Comparison of ENCODE assay signal across 10 cellular contexts in genomic region chr1:153520137-153520691, GRCh38. TPM values are rescaled to one million over a fixed set of nuclear protein-coding genes. Genes with fewer than 3 reads are reported as not detected.
DNase-seq lines count a peak whose midpoint lies in the region; ATAC-seq and TF ChIP-seq lines count a peak whose summit lies in the region.
"Not testable (repeated sequence)": the region's sequence is repeated elsewhere in the genome, so short reads cannot be mapped to it uniquely, and the experiment has no call there.
"Had no signal": no experiment of that assay in that cellular context is flagged by ENCODE, and none has a peak within 500 bp of the region (broad histone marks: within the 10 kb centered on the region; RNA-seq: fewer than 3 reads in every experiment).

No MANE protein-coding gene starts in this region.

- not testable (repeated sequence) for H3K36me3 Mint-ChIP-seq in GM23338 (ENCODE audit: low read depth); stimulated activated memory B cell treated with anti-CD40 and anti-IgM and Interleukin-4, amounts not matched to agents 10 μg/mL and 1 μg/mL and 100 μg/mL, for 72 hours

- peaks cover 44% of the 10 kb centered on the region for H3K27me3 ChIP-seq in GM23338 (ENCODE audit: insufficient read depth)
- not testable (repeated sequence) for H3K27me3 ChIP-seq in Peyer's patch; body of pancreas; mucosa of rectum (ENCODE audit: control insufficient read depth in 2 of 2, insufficient read depth in 2 of 2, low read length in 2 of 2)

- TF ChIP-seq POLR2A in Peyer's patch (IDR thresholded peaks at IDR 0.05) = peak in 1 of 2 donors; percentile 20
- not testable (repeated sequence) for TF ChIP-seq POLR2A in body of pancreas (IDR thresholded peaks at IDR 0.05)

- DNase-seq in GM23338 (ENCODE audit: low spot score) = peak; percentile 51
- DNase-seq in Peyer's patch = peak in 2 of 3 donors; percentile 80 to 87
- peak; percentile 59 to 81 (median 71) for DNase-seq in body of pancreas
- peak; percentile 81 to 85 for DNase-seq in left colon

- not testable (repeated sequence) for H4K20me1 ChIP-seq in GM23338 (replicated peaks; ENCODE audit: insufficient read depth)

- peaks cover 25% of the 10 kb centered on the region for H3K4me1 Mint-ChIP-seq in GM23338
- peaks cover 14% of the 10 kb centered on the region for H3K4me1 Mint-ChIP-seq in stimulated activated memory B cell treated with anti-CD40 and anti-IgM and Interleukin-4, amounts not matched to agents 10 μg/mL and 1 μg/mL and 100 μg/mL, for 72 hours

- TF ChIP-seq CTCF in GM23338 (conservative IDR thresholded peaks at IDR 0.05; ENCODE audit: low read depth in 2 of 2); Peyer's patch (IDR thresholded peaks at IDR 0.05); body of pancreas (IDR thresholded peaks at IDR 0.05): not testable (repeated sequence)

- not testable (repeated sequence) for H3K9me3 ChIP-seq in Peyer's patch; body of pancreas; mucosa of rectum (ENCODE audit: control insufficient read depth in 2 of 2, low read length in 2 of 2)

- not testable (repeated sequence) for H3F3A ChIP-seq in GM23338 (replicated peaks; ENCODE audit: low read depth)

- peak overlapping the region in 1 of 2 donors; percentile 28 for H3K9ac ChIP-seq in mucosa of rectum (ENCODE audit: low read depth in 1 of 2, low read length in 2 of 2)

- H3K4me3 ChIP-seq in GM23338, body of pancreas: not testable (repeated sequence)
- peak overlapping the region in 1 of 4 donors; percentile 19 for H3K4me3 ChIP-seq in Peyer's patch
- peak overlapping the region; percentile 22 to 37 for H3K4me3 ChIP-seq in mucosa of rectum (ENCODE audit: low read length in 2 of 2)

- not testable (repeated sequence) for H3K27ac Mint-ChIP-seq in GM23338
- peak overlapping the region; percentile 23 for H3K27ac Mint-ChIP-seq in stimulated activated memory B cell treated with anti-CD40 and anti-IgM and Interleukin-4, amounts not matched to agents 10 μg/mL and 1 μg/mL and 100 μg/mL, for 72 hours

- not testable (repeated sequence) for H3K27ac ChIP-seq in GM23338 (ENCODE audit: low read depth)
- H3K27ac ChIP-seq in Peyer's patch (peak overlapping the region in 3 of 4 donors; percentile 51 to 64 (median 58)), body of pancreas (peak overlapping the region in 3 of 4 donors; percentile 60 to 69 (median 64)), mucosa of rectum (ENCODE audit: low read depth in 2 of 2, low read length in 2 of 2) (peak overlapping the region; percentile 50 to 65)

- not testable (repeated sequence) for H3K9me2 ChIP-seq in GM23338 (ENCODE audit: insufficient read depth)

- H3K4me1 ChIP-seq in GM23338 (ENCODE audit: insufficient read depth) = peaks cover 13% of the 10 kb centered on the region; the same call in 1 of the 2 replicates
- H3K4me1 ChIP-seq in Peyer's patch = peaks cover 0 to 19% (median 0%) of the 10 kb centered on the region in 4 donors
- H3K4me1 ChIP-seq in body of pancreas = not testable (repeated sequence)
- H3K4me1 ChIP-seq in mucosa of rectum (ENCODE audit: control insufficient read depth in 2 of 2, insufficient read depth in 2 of 2, low read length in 2 of 2) = peaks cover 17 to 21% of the 10 kb centered on the region in 2 donors

- intact Hi-C loops in body of pancreas (cut with DNase I); left colon (cut with DNase I, micrococcal nuclease): not testable (repeated sequence)

- H3K4me3 Mint-ChIP-seq in GM23338; stimulated activated memory B cell treated with anti-CD40 and anti-IgM and Interleukin-4, amounts not matched to agents 10 μg/mL and 1 μg/mL and 100 μg/mL, for 72 hours: not testable (repeated sequence)

- H3K9me3 Mint-ChIP-seq in GM23338 = peaks cover 10% of the 10 kb centered on the region; the same call in 1 of the 3 replicates
- not testable (repeated sequence) for H3K9me3 Mint-ChIP-seq in stimulated activated memory B cell treated with anti-CD40 and anti-IgM and Interleukin-4, amounts not matched to agents 10 μg/mL and 1 μg/mL and 100 μg/mL, for 72 hours

- H3K79me2 ChIP-seq in GM23338 (replicated peaks; ENCODE audit: insufficient read depth) = not testable (repeated sequence)

- ATAC-seq in GM23338 = peak; percentile 20; the same call in 2 of the 3 replicates
- peak; percentile 75 for ATAC-seq in body of pancreas
- ATAC-seq in left colon = peak; percentile 38
- ATAC-seq in stimulated activated memory B cell treated with anti-CD40 and anti-IgM and Interleukin-4, amounts not matched to agents 10 μg/mL and 1 μg/mL and 100 μg/mL, for 72 hours = not testable (repeated sequence)

- not testable (repeated sequence) for H3K36me3 ChIP-seq in GM23338 (ENCODE audit: insufficient read depth); Peyer's patch; body of pancreas (replicated peaks in 1 of 2; ENCODE audit: insufficient read depth in 1 of 2, low read depth in 2 of 2); mucosa of rectum (ENCODE audit: control insufficient read depth in 2 of 2, insufficient read depth in 2 of 2, low read length in 2 of 2)

- WGBS in body of pancreas, 2 donors = 50 to 53% methylated on average over 5 of the region's 5 CpGs

- not testable (repeated sequence) for H2AFZ ChIP-seq in GM23338

- peaks cover 23% of the 10 kb centered on the region for H3K27me3 Mint-ChIP-seq in GM23338 (ENCODE audit: insufficient read depth, low read depth, poor library complexity)
- not testable (repeated sequence) for H3K27me3 Mint-ChIP-seq in stimulated activated memory B cell treated with anti-CD40 and anti-IgM and Interleukin-4, amounts not matched to agents 10 μg/mL and 1 μg/mL and 100 μg/mL, for 72 hours

- 0 out of 2 replicates have a peak overlapping the region, but pooled peaks have one; percentile 50 for H3K4me2 ChIP-seq in GM23338

RNA-seq across cellular contexts. Expression of gene S100A6, which starts 15.6 kb away (rescaled TPM):
- total RNA-seq in GM23338 (2014; rRNA removed; shearing (Covaris generic)) = 7.3 and 9.4 TPM in 2 replicates
- polyA plus RNA-seq in GM23338 (2016; fragmentation: Nextera tagmentation; extraction: Ambion mirVana) = 77.5 and 98.0 TPM in 2 replicates
- 100 to 1,000 TPM; 321 to 366 (median 334) TPM for total RNA-seq in Peyer's patch
- total RNA-seq in body of pancreas = 10 to 100 TPM; 54.7 to 58.9 TPM
- 1,000 to 10,000 TPM; 2,086 to 2,115 TPM for total RNA-seq in left colon
- total RNA-seq: H9 had no signal

RNA-seq across cellular contexts. Expression of gene S100A5, which starts 20.5 kb away (rescaled TPM):
- total RNA-seq in GM23338 (2014; rRNA removed; shearing (Covaris generic)) = not detected in 2 replicates
- polyA plus RNA-seq in GM23338 (2016; fragmentation: Nextera tagmentation; extraction: Ambion mirVana) = 0.47 TPM in 1 of 2 replicates, not detected in the other
- not detected for total RNA-seq in Peyer's patch
- total RNA-seq in body of pancreas = not detected
- total RNA-seq in left colon = not detected
- total RNA-seq: H9, IMR-90, SJSA1 had no signal

RNA-seq across cellular contexts. Expression of gene S100A4, which starts 25.4 kb away (rescaled TPM):
- 8.2 and 14.2 TPM in 2 replicates for total RNA-seq in GM23338 (2014; rRNA removed; shearing (Covaris generic))
- 34.6 and 36.0 TPM in 2 replicates for polyA plus RNA-seq in GM23338 (2016; fragmentation: Nextera tagmentation; extraction: Ambion mirVana)
- total RNA-seq in Peyer's patch (100 to 1,000 TPM in 1 of 4 donors, 10 to 100 TPM in 3; 38.2 to 435 (median 53.6) TPM), body of pancreas (10 to 100 TPM; 49.5 to 81.7 TPM), left colon (10 to 100 TPM; 36.1 to 79.4 TPM)

RNA-seq across cellular contexts. Expression of gene S100A3, which starts 28.8 kb away (rescaled TPM):
- not detected in 2 replicates for total RNA-seq in GM23338 (2014; rRNA removed; shearing (Covaris generic))
- polyA plus RNA-seq in GM23338 (2016; fragmentation: Nextera tagmentation; extraction: Ambion mirVana) = not detected in 2 replicates
- not detected for total RNA-seq in Peyer's patch
- total RNA-seq in body of pancreas = not detected
- total RNA-seq in left colon = not detected
- total RNA-seq: CD4-positive, alpha-beta T cell; H9 had no signal

RNA-seq across cellular contexts. Expression of gene S100A2, which starts 45.4 kb away (rescaled TPM):
- 0.66 TPM in 1 of 2 replicates, not detected in the other for total RNA-seq in GM23338 (2014; rRNA removed; shearing (Covaris generic))
- polyA plus RNA-seq in GM23338 (2016; fragmentation: Nextera tagmentation; extraction: Ambion mirVana) = 0.89 and 1.1 TPM in 2 replicates
- total RNA-seq in Peyer's patch (not detected), body of pancreas (not detected), left colon (1 to 10 TPM in 1 of 2 donors, not detected in 1; 1.1 TPM)
- total RNA-seq: CD4-positive, alpha-beta T cell had no signal

Comparison
In these comparisons a context has a peak if more than half of its experiments do, and no peak if none do; other contexts are left out.
1. RNA of gene S100A6, which starts 15.6 kb away (total RNA-seq): 2,086 to 2,115 TPM in left colon; 321 to 366 TPM in Peyer's patch, 54.7 to 58.9 TPM in body of pancreas and 7.3 to 9.4 TPM in GM23338; every median in the first group is over 4 times any median in the second.
2. Peak in every context shown above with its lines, with median percentiles within 50 percentile points of each other: DNase-seq.